ENCODE assay signal across 26 cellular contexts in the genomic region with DNA sequence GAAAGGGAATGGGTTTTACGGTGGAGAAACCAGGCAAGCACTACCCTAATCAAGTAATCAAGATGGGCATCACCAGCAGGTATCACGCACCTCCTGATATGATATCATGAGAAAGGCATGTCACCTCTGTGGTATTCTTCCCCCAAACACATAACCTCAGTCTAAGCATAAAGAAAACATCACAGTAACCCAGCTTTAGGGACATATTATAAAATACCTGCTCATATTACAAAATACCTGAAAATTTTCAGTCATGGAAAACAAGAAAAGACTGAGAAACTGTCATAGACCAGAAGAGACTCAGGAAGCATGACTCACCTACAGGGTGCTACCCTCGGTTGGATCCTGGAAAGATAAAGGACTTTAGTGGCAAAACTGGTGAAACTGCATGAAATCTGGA. TPM values are rescaled to one million over a fixed set of nuclear protein-coding genes. Genes with fewer than 3 reads are reported as not detected.
A peak's percentile ranks its signal among the peaks of the same experiment; 100 is the strongest.
DNase-seq lines count a peak whose midpoint lies in the region; ATAC-seq and TF ChIP-seq lines count a peak whose summit lies in the region.
"Had no signal": no experiment of that assay in that cellular context is flagged by ENCODE, and none has a peak within 500 bp of the region (broad histone marks: within the 10 kb centered on the region; RNA-seq: fewer than 3 reads in every experiment).

No MANE protein-coding gene starts in this region.

- BruUV-seq in Calu3 (replicated peaks; lab: Mats Ljungman, UMichigan), result no TSS peak

- peak; percentile 7 for DNase-seq in Calu3
- peak; percentile 19 for DNase-seq in HT1080 (ENCODE audit: low read depth)
- peak; percentile 13 for DNase-seq in amniotic epithelial cell (ENCODE audit: low read depth)
- DNase-seq in foreskin keratinocyte, result peak; percentile 42 to 50
- DNase-seq in thyroid gland, result no peak
- no peak for DNase-seq in endothelial cell (ENCODE audit: low spot score)
- DNase-seq: activated CD4-positive, alpha-beta T cell treated with anti-CD3 and anti-CD28 coated beads for 48 hours; activated CD8-positive, alpha-beta memory T cell treated with anti-CD3 and anti-CD28 coated beads, Interleukin-2, amount 10 ng/mL, durations not matched to agents 7 days and 5 days; activated naive CD8-positive, alpha-beta T cell treated with anti-CD3 and anti-CD28 coated beads for 36 hours; effector CD8-positive, alpha-beta T cell; GF-D8; HCEC 1CT; heart right ventricle; KBM-7; left ventricle myocardium inferior; NCI-H187; NCI-H69; right lobe of liver; SHP77; upper lobe of right lung had no signal

- H3K27me3 ChIP-seq in foreskin keratinocyte (no peaks in the 10 kb centered on the region), thyroid gland (no peaks in the 10 kb centered on the region)
- H3K27me3 ChIP-seq: right lobe of liver, upper lobe of right lung had no signal

- H3K36me3 Mint-ChIP-seq in Calu3 (ENCODE audit: insufficient read depth, unreplicated experiment) (peaks cover 5% of the 10 kb centered on the region), endothelial cell (ENCODE audit: low read depth, unreplicated experiment) (no peaks in the 10 kb centered on the region)
- H3K36me3 Mint-ChIP-seq: activated CD8-positive, alpha-beta memory T cell treated with anti-CD3 and anti-CD28 coated beads, Interleukin-2, amount 10 ng/mL, durations not matched to agents 7 days and 5 days; activated naive CD8-positive, alpha-beta T cell treated with anti-CD3 and anti-CD28 coated beads for 36 hours had no signal

- ATAC-seq in foreskin keratinocyte (peak; percentile 67), HG02763 (IDR thresholded peaks at IDR 0.05; ENCODE audit: unreplicated experiment) (no peak), HG03354 (IDR thresholded peaks at IDR 0.05; ENCODE audit: poor library complexity, severe bottlenecking, unreplicated experiment) (no peak)
- ATAC-seq: activated CD8-positive, alpha-beta memory T cell treated with anti-CD3 and anti-CD28 coated beads, Interleukin-2, amount 10 ng/mL, durations not matched to agents 7 days and 5 days; heart right ventricle; upper lobe of right lung had no signal

- intact Hi-C loops in Calu3 (cut with micrococcal nuclease; ENCODE audit: unreplicated experiment) (no loop called here), thyroid gland (cut with DNase I) (no loop called here)

- peaks cover 10% of the 10 kb centered on the region for H3K4me1 ChIP-seq in foreskin keratinocyte
- H3K4me1 ChIP-seq in thyroid gland, result no peaks in the 10 kb centered on the region
- H3K4me1 ChIP-seq: heart right ventricle, left ventricle myocardium inferior, right lobe of liver, upper lobe of right lung had no signal

- H3K27ac ChIP-seq in foreskin keratinocyte (no peak overlapping the region), thyroid gland (no peak overlapping the region)
- H3K27ac ChIP-seq: C4-2B, heart right ventricle, left ventricle myocardium inferior, right lobe of liver, upper lobe of right lung had no signal

- 81 to 83% methylated on average over 3 of the region's 3 CpGs for WGBS in thyroid gland, 2 donors

- H3K4me3 Mint-ChIP-seq in Calu3 (ENCODE audit: low read depth, unreplicated experiment) (no peak overlapping the region), endothelial cell (ENCODE audit: unreplicated experiment) (no peak overlapping the region)
- H3K4me3 Mint-ChIP-seq: activated CD8-positive, alpha-beta memory T cell treated with anti-CD3 and anti-CD28 coated beads, Interleukin-2, amount 10 ng/mL, durations not matched to agents 7 days and 5 days; activated naive CD8-positive, alpha-beta T cell treated with anti-CD3 and anti-CD28 coated beads for 36 hours; nephron had no signal

- CTCF ChIA-PET in Calu3 (lab: Charles Lee), result interaction anchor here (0.5 kb wide), 1 partner anchor 85 kb away, joined by 3 read pairs; no protein-coding TSS in a partner anchor

- H3K4me1 Mint-ChIP-seq in Calu3 (ENCODE audit: low read depth, unreplicated experiment) (peaks cover 9% of the 10 kb centered on the region), endothelial cell (ENCODE audit: unreplicated experiment) (peaks cover 2% of the 10 kb centered on the region)
- H3K4me1 Mint-ChIP-seq: nephron had no signal

- TF ChIP-seq POLR2A in thyroid gland (IDR thresholded peaks at IDR 0.05), result no peak

- H3K9me3 Mint-ChIP-seq in Calu3 (ENCODE audit: low read depth, unreplicated experiment) (peaks cover 4% of the 10 kb centered on the region), endothelial cell (ENCODE audit: unreplicated experiment) (no peaks in the 10 kb centered on the region)

- H3K9me3 ChIP-seq in thyroid gland, result no peaks in the 10 kb centered on the region
- H3K9me3 ChIP-seq: left ventricle myocardium inferior, right lobe of liver, upper lobe of right lung had no signal

- H3K27ac Mint-ChIP-seq in Calu3 (ENCODE audit: unreplicated experiment) (peak overlapping the region; percentile 62), endothelial cell (ENCODE audit: unreplicated experiment) (no peak overlapping the region)
- H3K27ac Mint-ChIP-seq: activated CD8-positive, alpha-beta memory T cell treated with anti-CD3 and anti-CD28 coated beads, Interleukin-2, amount 10 ng/mL, durations not matched to agents 7 days and 5 days; activated naive CD8-positive, alpha-beta T cell treated with anti-CD3 and anti-CD28 coated beads for 36 hours; nephron had no signal

- no peaks in the 10 kb centered on the region for H3K36me3 ChIP-seq in thyroid gland
- H3K36me3 ChIP-seq: heart right ventricle, left ventricle myocardium inferior, upper lobe of right lung had no signal

- H3K27me3 Mint-ChIP-seq in Calu3 (ENCODE audit: unreplicated experiment), result no peaks in the 10 kb centered on the region
- H3K27me3 Mint-ChIP-seq in endothelial cell (ENCODE audit: unreplicated experiment), result peaks cover 1% of the 10 kb centered on the region

- no peak overlapping the region for H3K4me3 ChIP-seq in thyroid gland (replicated peaks in 1 of 3)
- H3K4me3 ChIP-seq: heart right ventricle, left ventricle myocardium inferior, right lobe of liver, upper lobe of right lung had no signal

- TF ChIP-seq CTCF in Calu3 (IDR thresholded peaks at IDR 0.05; ENCODE audit: unreplicated experiment) (no peak), foreskin keratinocyte (conservative IDR thresholded peaks at IDR 0.05) (no peak), thyroid gland (IDR thresholded peaks at IDR 0.05) (no peak), endothelial cell (IDR thresholded peaks at IDR 0.05; ENCODE audit: unreplicated experiment) (no peak)

RNA-seq across cellular contexts. Expression of gene GCKR, which starts 30.5 kb away (rescaled TPM):
- total RNA-seq in Calu3 (2022) (17.8 and 26.8 TPM in 2 replicates), foreskin keratinocyte (not detected in 2 replicates), thyroid gland (under 1 TPM in 1 of 4 donors, not detected in 3; 0.13 TPM), endothelial cell (ENCODE audit: unreplicated experiment) (0.59 TPM)
- total RNA-seq in HT1080 (2014; rRNA removed; shearing (Covaris generic)), result not detected in 2 replicates
- not detected in 2 replicates for polyA plus RNA-seq in HT1080 (2015; cell fraction: cytosol; rRNA removed)
- 0.38 TPM in 1 of 2 replicates, not detected in the other for polyA plus RNA-seq in HT1080 (2015; cell fraction: nucleus; rRNA removed)
- polyA plus RNA-seq in foreskin keratinocyte, result 0.13 TPM in 1 of 2 replicates, not detected in the other
- total RNA-seq: activated CD8-positive, alpha-beta memory T cell treated with anti-CD3 and anti-CD28 coated beads, Interleukin-2, amount 10 ng/mL, durations not matched to agents 7 days and 5 days; activated naive CD8-positive, alpha-beta T cell treated with anti-CD3 and anti-CD28 coated beads for 36 hours; left ventricle myocardium inferior; mononuclear cell; T-helper 1 cell treated with Interleukin-12 subunit alpha and Interleukin-12 subunit beta and Interleukin-4 antibody, amounts not matched to agents 30 ng/mL and 1 ng/mL, for 36 hours; upper lobe of right lung had no signal

RNA-seq across cellular contexts. Expression of gene FNDC4, which starts 32.2 kb away (rescaled TPM):
- total RNA-seq in Calu3 (2022) (5.3 and 7.2 TPM in 2 replicates), foreskin keratinocyte (13.4 and 21.5 TPM in 2 replicates), thyroid gland (10 to 100 TPM in 1 of 4 donors, 1 to 10 TPM in 3; 4.0 to 17.7 (median 7.1) TPM), endothelial cell (ENCODE audit: unreplicated experiment) (26.4 TPM)
- 0.88 and 1.2 TPM in 2 replicates for total RNA-seq in HT1080 (2014; rRNA removed; shearing (Covaris generic))
- polyA plus RNA-seq in HT1080 (2015; cell fraction: cytosol; rRNA removed), result 1.7 and 1.8 TPM in 2 replicates
- polyA plus RNA-seq in HT1080 (2015; cell fraction: nucleus; rRNA removed), result 0.99 and 1.2 TPM in 2 replicates
- polyA plus RNA-seq in foreskin keratinocyte, result 15.8 and 23.7 TPM in 2 replicates
- total RNA-seq: activated naive CD8-positive, alpha-beta T cell treated with anti-CD3 and anti-CD28 coated beads for 36 hours; T-helper 1 cell treated with Interleukin-12 subunit alpha and Interleukin-12 subunit beta and Interleukin-4 antibody, amounts not matched to agents 30 ng/mL and 1 ng/mL, for 36 hours had no signal

RNA-seq across cellular contexts. Expression of gene IFT172, which starts 37.6 kb away (rescaled TPM):
- total RNA-seq in Calu3 (2022), result 37.5 and 41.7 TPM in 2 replicates
- 9.1 and 10.5 TPM in 2 replicates for total RNA-seq in HT1080 (2014; rRNA removed; shearing (Covaris generic))
- 5.6 and 6.3 TPM in 2 replicates for polyA plus RNA-seq in HT1080 (2015; cell fraction: cytosol; rRNA removed)
- polyA plus RNA-seq in HT1080 (2015; cell fraction: nucleus; rRNA removed), result 33.5 and 36.5 TPM in 2 replicates
- 10.6 and 14.6 TPM in 2 replicates for total RNA-seq in foreskin keratinocyte
- 10.9 and 11.6 TPM in 2 replicates for polyA plus RNA-seq in foreskin keratinocyte
- total RNA-seq in thyroid gland, result 10 to 100 TPM; 30.9 to 56.8 (median 43.7) TPM
- 32.2 TPM for total RNA-seq in endothelial cell (ENCODE audit: unreplicated experiment)

RNA-seq across cellular contexts. Expression of gene ZNF512, which starts 55.7 kb away (rescaled TPM):
- 24.4 and 28.6 TPM in 2 replicates for total RNA-seq in Calu3 (2022)
- 25.2 and 26.7 TPM in 2 replicates for total RNA-seq in HT1080 (2014; rRNA removed; shearing (Covaris generic))
- polyA plus RNA-seq in HT1080 (2015; cell fraction: cytosol; rRNA removed), result 19.8 and 22.4 TPM in 2 replicates
- 56.5 and 71.4 TPM in 2 replicates for polyA plus RNA-seq in HT1080 (2015; cell fraction: nucleus; rRNA removed)
- 12.7 and 13.5 TPM in 2 replicates for total RNA-seq in foreskin keratinocyte
- polyA plus RNA-seq in foreskin keratinocyte, result 6.7 and 7.7 TPM in 2 replicates
- total RNA-seq in thyroid gland, result 10 to 100 TPM; 39.2 to 70.6 (median 50.3) TPM
- total RNA-seq in endothelial cell (ENCODE audit: unreplicated experiment), result 30.1 TPM

Comparison
In these comparisons a context has a peak if more than half of its experiments do, and no peak if none do; other contexts are left out.
1. DNase-seq: peak in Calu3 (single experiment), HT1080 (single experiment), amniotic epithelial cell (single experiment) and foreskin keratinocyte (2 of 2); none in thyroid gland (0 of 2) and endothelial cell (single experiment).